1 cellular context compared by ENCODE assay signal in the genomic region with DNA sequence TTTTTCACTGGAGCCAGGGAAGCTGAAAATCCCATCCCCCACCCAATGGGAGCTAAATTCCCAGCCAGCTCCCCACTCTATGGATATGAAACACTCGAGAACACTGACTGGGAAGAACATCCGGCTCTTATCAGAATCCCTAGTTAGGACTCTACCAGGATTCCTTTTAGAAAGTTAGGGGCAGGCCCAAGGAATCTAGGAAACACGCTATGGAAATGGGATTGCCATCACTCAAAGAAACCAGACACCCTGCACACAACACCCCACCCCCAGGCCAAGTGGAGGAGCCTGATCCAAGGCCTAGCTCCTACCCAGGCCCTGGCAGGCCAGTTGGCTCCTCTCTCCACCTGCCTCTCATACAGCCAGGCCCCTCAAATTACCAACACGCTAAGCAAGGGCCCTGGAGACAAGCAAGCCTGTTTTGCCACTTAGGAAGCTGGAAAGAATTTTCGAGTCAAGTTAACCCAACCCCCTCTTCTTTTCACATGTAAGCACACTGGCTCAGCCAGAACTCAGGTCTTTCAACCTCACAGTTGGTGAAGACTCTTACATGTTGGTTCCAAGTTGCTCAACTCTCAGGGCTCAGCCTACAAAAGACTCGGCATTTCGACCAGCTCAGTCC.
TF ChIP-seq lines count a peak whose summit lies in the region.

No MANE protein-coding gene starts in this region.

TF ChIP-seq in K562, 482 proteins besides CTCF, POLR2A, EP300 and RAD21 (continued from another document):
- TF ChIP-seq, protein P1, sequence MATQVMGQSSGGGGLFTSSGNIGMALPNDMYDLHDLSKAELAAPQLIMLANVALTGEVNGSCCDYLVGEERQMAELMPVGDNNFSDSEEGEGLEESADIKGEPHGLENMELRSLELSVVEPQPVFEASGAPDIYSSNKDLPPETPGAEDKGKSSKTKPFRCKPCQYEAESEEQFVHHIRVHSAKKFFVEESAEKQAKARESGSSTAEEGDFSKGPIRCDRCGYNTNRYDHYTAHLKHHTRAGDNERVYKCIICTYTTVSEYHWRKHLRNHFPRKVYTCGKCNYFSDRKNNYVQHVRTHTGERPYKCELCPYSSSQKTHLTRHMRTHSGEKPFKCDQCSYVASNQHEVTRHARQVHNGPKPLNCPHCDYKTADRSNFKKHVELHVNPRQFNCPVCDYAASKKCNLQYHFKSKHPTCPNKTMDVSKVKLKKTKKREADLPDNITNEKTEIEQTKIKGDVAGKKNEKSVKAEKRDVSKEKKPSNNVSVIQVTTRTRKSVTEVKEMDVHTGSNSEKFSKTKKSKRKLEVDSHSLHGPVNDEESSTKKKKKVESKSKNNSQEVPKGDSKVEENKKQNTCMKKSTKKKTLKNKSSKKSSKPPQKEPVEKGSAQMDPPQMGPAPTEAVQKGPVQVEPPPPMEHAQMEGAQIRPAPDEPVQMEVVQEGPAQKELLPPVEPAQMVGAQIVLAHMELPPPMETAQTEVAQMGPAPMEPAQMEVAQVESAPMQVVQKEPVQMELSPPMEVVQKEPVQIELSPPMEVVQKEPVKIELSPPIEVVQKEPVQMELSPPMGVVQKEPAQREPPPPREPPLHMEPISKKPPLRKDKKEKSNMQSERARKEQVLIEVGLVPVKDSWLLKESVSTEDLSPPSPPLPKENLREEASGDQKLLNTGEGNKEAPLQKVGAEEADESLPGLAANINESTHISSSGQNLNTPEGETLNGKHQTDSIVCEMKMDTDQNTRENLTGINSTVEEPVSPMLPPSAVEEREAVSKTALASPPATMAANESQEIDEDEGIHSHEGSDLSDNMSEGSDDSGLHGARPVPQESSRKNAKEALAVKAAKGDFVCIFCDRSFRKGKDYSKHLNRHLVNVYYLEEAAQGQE (CRISPR knock-in tag; IDR thresholded peaks at IDR 0.05; ENCODE audit: low read depth), result no peak
- TF ChIP-seq, protein P2, sequence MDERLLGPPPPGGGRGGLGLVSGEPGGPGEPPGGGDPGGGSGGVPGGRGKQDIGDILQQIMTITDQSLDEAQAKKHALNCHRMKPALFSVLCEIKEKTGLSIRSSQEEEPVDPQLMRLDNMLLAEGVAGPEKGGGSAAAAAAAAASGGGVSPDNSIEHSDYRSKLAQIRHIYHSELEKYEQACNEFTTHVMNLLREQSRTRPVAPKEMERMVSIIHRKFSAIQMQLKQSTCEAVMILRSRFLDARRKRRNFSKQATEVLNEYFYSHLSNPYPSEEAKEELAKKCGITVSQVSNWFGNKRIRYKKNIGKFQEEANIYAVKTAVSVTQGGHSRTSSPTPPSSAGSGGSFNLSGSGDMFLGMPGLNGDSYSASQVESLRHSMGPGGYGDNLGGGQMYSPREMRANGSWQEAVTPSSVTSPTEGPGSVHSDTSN (CRISPR knock-in tag; IDR thresholded peaks at IDR 0.05; ENCODE audit: low read depth), result no peak
- TF ChIP-seq, protein P2 (tag; conservative IDR thresholded peaks at IDR 0.05; ENCODE audit: low read depth), result 0 out of 2 replicates have a peak, but pooled peaks have one; percentile 13
- no peak for TF ChIP-seq HSF4 (CRISPR knock-in tag; IDR thresholded peaks at IDR 0.05; ENCODE audit: borderline replicate concordance)
